1 cellular context compared by ENCODE assay signal in genomic region chr12:101940400-101940950, GRCh38.
TF ChIP-seq lines count a peak whose summit lies in the region.

No MANE protein-coding gene starts in this region.

TF ChIP-seq in H1, 55 proteins besides CTCF, POLR2A, EP300 and RAD21:
- no peak for TF ChIP-seq ATF2 (IDR thresholded peaks at IDR 0.05; ENCODE audit: low read length)
- no peak for TF ChIP-seq CBX8 (IDR thresholded peaks at IDR 0.05; ENCODE audit: borderline replicate concordance, low read depth, low read length)
- no peak for TF ChIP-seq TAF7 (optimal IDR thresholded peaks at IDR 0.05; ENCODE audit: borderline replicate concordance, low read depth, low read length)
- TF ChIP-seq NANOG (IDR thresholded peaks at IDR 0.05; ENCODE audit: insufficient read depth, low read depth, low read length, poor library complexity, severe bottlenecking) = no peak
- no peak for TF ChIP-seq KDM4A (IDR thresholded peaks at IDR 0.05; ENCODE audit: low read depth, low read length, severe bottlenecking)
- TF ChIP-seq SIRT6 (IDR thresholded peaks at IDR 0.05; ENCODE audit: low read length) = no peak
- TF ChIP-seq TAF1 (IDR thresholded peaks at IDR 0.05; ENCODE audit: low read depth, low read length) = no peak
- TF ChIP-seq TCF12 (IDR thresholded peaks at IDR 0.05; ENCODE audit: low read depth, low read length) = no peak
- no peak for TF ChIP-seq SIN3A (conservative IDR thresholded peaks at IDR 0.05 in 1 of 2, IDR thresholded peaks at IDR 0.05 in 1 of 2; ENCODE audit: low read depth in 1 of 2, low read length in 2 of 2)
- no peak for TF ChIP-seq BACH1 (IDR thresholded peaks at IDR 0.05; ENCODE audit: low read length)
- no peak for TF ChIP-seq CREB1 (IDR thresholded peaks at IDR 0.05)
- TF ChIP-seq SAP30 (IDR thresholded peaks at IDR 0.05; ENCODE audit: insufficient read depth, insufficient replicate concordance, low read length) = no peak
- no peak for TF ChIP-seq SP2 (IDR thresholded peaks at IDR 0.05; ENCODE audit: low read length)
- TF ChIP-seq GTF2F1 (IDR thresholded peaks at IDR 0.05; ENCODE audit: borderline replicate concordance, low read depth, low read length) = no peak
- no peak for TF ChIP-seq CEBPB (IDR thresholded peaks at IDR 0.05; ENCODE audit: low read depth, low read length)
- TF ChIP-seq RXRA (IDR thresholded peaks at IDR 0.05; ENCODE audit: insufficient read depth, low read depth, low read length) = no peak
- TF ChIP-seq USF2 (IDR thresholded peaks at IDR 0.05; ENCODE audit: low read length) = no peak
- TF ChIP-seq MAX (IDR thresholded peaks at IDR 0.05) = no peak
